Comparison of ENCODE assay signal across 8 cellular contexts in the genomic region with DNA sequence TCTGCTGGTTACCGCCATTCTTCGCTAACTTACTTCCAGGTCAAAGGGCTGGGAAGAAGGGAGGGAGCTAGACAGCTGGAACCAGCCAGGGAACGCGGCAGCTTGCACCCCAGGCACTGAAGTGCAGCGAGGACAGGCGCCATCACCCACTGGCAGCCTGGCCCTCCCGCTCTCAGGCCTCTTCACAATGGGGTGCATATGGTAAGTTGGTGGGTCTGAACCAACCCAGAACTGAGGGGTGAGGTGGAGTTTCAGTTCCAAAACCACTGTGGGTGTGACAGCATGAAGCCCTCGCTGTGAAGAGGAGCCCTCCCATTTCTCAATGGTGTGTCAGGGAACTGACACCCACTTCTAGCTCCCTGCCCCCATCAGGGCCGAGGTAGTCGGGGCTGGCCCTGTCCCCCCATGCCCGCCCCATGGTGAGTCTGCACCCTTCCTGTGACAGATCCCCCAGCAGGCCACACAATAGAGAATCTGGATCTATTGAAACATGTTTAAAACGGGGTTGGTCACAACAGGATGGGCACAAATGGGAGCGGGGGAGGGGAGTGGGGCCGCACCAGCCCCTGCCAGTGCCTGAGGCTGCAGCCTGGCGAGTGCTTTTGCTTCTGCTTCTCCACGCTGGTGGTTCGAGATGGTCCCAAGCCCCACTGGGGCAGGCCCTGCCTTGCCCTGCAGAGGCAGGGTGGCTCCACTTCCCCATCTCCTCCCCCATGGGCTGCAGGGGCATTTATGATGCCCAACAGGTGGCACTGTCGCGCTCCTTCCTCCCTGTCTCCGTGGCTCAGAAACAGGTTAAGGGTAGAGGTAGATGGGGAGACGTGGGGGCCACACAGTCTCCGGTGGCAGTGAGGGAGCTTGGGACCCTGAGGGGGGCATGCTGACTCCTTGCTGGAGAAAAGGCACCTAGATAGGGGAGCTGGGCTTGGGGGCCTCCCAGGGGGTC. TPM values are rescaled to one million over a fixed set of nuclear protein-coding genes. Genes with fewer than 3 reads are reported as not detected.
DNase-seq lines count a peak whose midpoint lies in the region; ATAC-seq and TF ChIP-seq lines count a peak whose summit lies in the region.

No MANE protein-coding gene starts in this region.

- no peak for TF ChIP-seq POLR2A in sigmoid colon (IDR thresholded peaks at IDR 0.05)

- H3K9me3 ChIP-seq in sigmoid colon, result no peaks in the 10 kb centered on the region

- H3K4me1 ChIP-seq in sigmoid colon, result peaks cover 0 to 54% (median 42%) of the 10 kb centered on the region in 4 donors

- TF ChIP-seq CTCF in sigmoid colon (IDR thresholded peaks at IDR 0.05), result peak in 3 of 4 experiments; percentile 23 to 35 (median 31)

- peak overlapping the region in 2 of 4 donors; percentile 64 to 76 for H3K4me3 ChIP-seq in sigmoid colon

- no peak for TF ChIP-seq EP300 in sigmoid colon (IDR thresholded peaks at IDR 0.05)

- H3K27ac ChIP-seq in sigmoid colon, result peak overlapping the region; percentile 65 to 75 (median 70)

- peak; percentile 29 for ATAC-seq in HG03175 (IDR thresholded peaks at IDR 0.05; ENCODE audit: unreplicated experiment)

- no peaks in the 10 kb centered on the region for H3K27me3 ChIP-seq in sigmoid colon

- peak; percentile 16 for DNase-seq in NCI-H345 (lab: John Stamatoyannopoulos, UW)
- DNase-seq in NCI-H345 treated with DMSO at 0.1 percent for 48 hours (lab: John Stamatoyannopoulos, UW; ENCODE audit: unreplicated experiment), result no peak
- DNase-seq in RPMI8226, result peak; percentile 79
- DNase-seq in activated T-helper 1 cell treated with Interleukin-2 at 50 U/mL for 16 hours (ENCODE audit: low read depth), result peak; percentile 69
- peak; percentile 59 for DNase-seq in glomerular visceral epithelial cell (ENCODE audit: extremely low spot score)
- no peak for DNase-seq in sigmoid colon
- DNase-seq in foreskin melanocyte, result no peak

- intact Hi-C loops in sigmoid colon (cut with DNase I), result loop anchor here (5.0 kb wide), 1 partner anchor 75 kb away; the partner anchor contains the start of gene MAP3K3

- WGBS in sigmoid colon, 2 donors, result 43 to 55% methylated on average over 22 of the region's 22 CpGs

- H3K36me3 ChIP-seq in sigmoid colon, result peaks cover 0 to 20% (median 14%) of the 10 kb centered on the region in 4 donors

RNA-seq across cellular contexts. Expression of gene LIMD2, which starts 2.3 kb away (rescaled TPM):
- total RNA-seq in sigmoid colon, result 10 to 100 TPM in 1 of 4 donors, 1 to 10 TPM in 3; 3.0 to 16.8 (median 8.5) TPM
- polyA plus RNA-seq in sigmoid colon, result 100 to 1,000 TPM in 1 of 3 donors, 1 to 10 TPM in 2; 3.5 to 119 (median 3.6) TPM

RNA-seq across cellular contexts. Expression of gene STRADA, which starts 44.0 kb away (rescaled TPM):
- total RNA-seq in sigmoid colon, result 10 to 100 TPM; 20.0 to 45.1 (median 24.7) TPM
- 10 to 100 TPM in 1 of 3 donors, 1 to 10 TPM in 2; 7.2 to 18.3 (median 7.6) TPM for polyA plus RNA-seq in sigmoid colon

Comparison
In these comparisons a context has a peak if more than half of its experiments do, and no peak if none do; other contexts are left out.
1. DNase-seq: peak in NCI-H345 (single experiment), RPMI8226 (single experiment), activated T-helper 1 cell treated with Interleukin-2 at 50 U/mL for 16 hours (single experiment) and glomerular visceral epithelial cell (single experiment); none in NCI-H345 treated with DMSO at 0.1 percent for 48 hours (single experiment), sigmoid colon (single experiment) and foreskin melanocyte (single experiment).